ENCODE assay signal across 14 cellular contexts in genomic region chr2:109597283-109597682, GRCh38. TPM values are rescaled to one million over a fixed set of nuclear protein-coding genes. Genes with fewer than 3 reads are reported as not detected.
DNase-seq lines count a peak whose midpoint lies in the region; ATAC-seq and TF ChIP-seq lines count a peak whose summit lies in the region.
"Had no signal": no experiment of that assay in that cellular context is flagged by ENCODE, and none has a peak within 500 bp of the region (broad histone marks: within the 10 kb centered on the region; RNA-seq: fewer than 3 reads in every experiment).

No MANE protein-coding gene starts in this region.

- H3K4me3 ChIP-seq in cardiac muscle cell: no peak overlapping the region
- H3K4me3 ChIP-seq in sigmoid colon: no peak overlapping the region
- H3K4me3 ChIP-seq in right atrium auricular region: no peak overlapping the region
- H3K4me3 ChIP-seq: BLaER1, HAP-1 had no signal

- intact Hi-C loops in cardiac septum (cut with DNase I): no loop called here
- intact Hi-C loops in sigmoid colon (cut with DNase I): no loop called here

- H3K27me3 ChIP-seq in cardiac muscle cell (no peaks in the 10 kb centered on the region), sigmoid colon (no peaks in the 10 kb centered on the region), right atrium auricular region (no peaks in the 10 kb centered on the region)
- H3K27me3 ChIP-seq: BLaER1 had no signal

- TF ChIP-seq EP300 in sigmoid colon (IDR thresholded peaks at IDR 0.05): no peak

- 77 to 84% methylated on average over 3 of the region's 3 CpGs for WGBS in sigmoid colon, 2 donors

- H3K9me3 ChIP-seq in cardiac muscle cell (ENCODE audit: low read depth) (no peaks in the 10 kb centered on the region), sigmoid colon (no peaks in the 10 kb centered on the region), right atrium auricular region (no peaks in the 10 kb centered on the region)
- H3K9me3 ChIP-seq: BLaER1, HAP-1 had no signal

- H3K36me3 ChIP-seq in cardiac muscle cell: peaks cover 1% of the 10 kb centered on the region
- peaks cover 0 to 3% (median under 1%) of the 10 kb centered on the region in 4 donors for H3K36me3 ChIP-seq in sigmoid colon
- H3K36me3 ChIP-seq in right atrium auricular region: no peaks in the 10 kb centered on the region
- H3K36me3 ChIP-seq: BLaER1 had no signal

- ATAC-seq in HG03565 (IDR thresholded peaks at IDR 0.05; ENCODE audit: unreplicated experiment): peak; percentile 57

- DNase-seq in cardiac muscle cell (ENCODE audit: low read depth in 1 of 2, low spot score in 1 of 2) (no peak), cardiac septum (ENCODE audit: low spot score) (no peak), foreskin melanocyte (peak; percentile 71), sigmoid colon (no peak), DMS153 (lab: John Stamatoyannopoulos, UW) (no peak), right atrium auricular region (ENCODE audit: low spot score) (no peak)
- DNase-seq: 8988T; AML-193; CD8-positive, alpha-beta memory T cell; DMS 273 treated with DMSO at 0.1 percent for 48 hours; DMS79 had no signal

- TF ChIP-seq CTCF in cardiac muscle cell (IDR thresholded peaks at IDR 0.05; ENCODE audit: low read depth, low read length): no peak
- no peak for TF ChIP-seq CTCF in sigmoid colon (IDR thresholded peaks at IDR 0.05)
- no peak for TF ChIP-seq CTCF in right atrium auricular region (IDR thresholded peaks at IDR 0.05)

- H3K4me1 ChIP-seq in cardiac muscle cell (ENCODE audit: low read depth) (peaks cover 6% of the 10 kb centered on the region), sigmoid colon (peaks cover 0 to 33% (median 29%) of the 10 kb centered on the region in 4 donors), right atrium auricular region (peaks cover 0 to 8% of the 10 kb centered on the region in 2 donors)
- H3K4me1 ChIP-seq: BLaER1 had no signal

- H3K27ac ChIP-seq in cardiac muscle cell: peak overlapping the region; percentile 26
- no peak overlapping the region for H3K27ac ChIP-seq in sigmoid colon
- no peak overlapping the region for H3K27ac ChIP-seq in right atrium auricular region
- H3K27ac ChIP-seq: BLaER1 had no signal

- no peak for TF ChIP-seq POLR2A in sigmoid colon (IDR thresholded peaks at IDR 0.05)

RNA-seq across cellular contexts. Expression of gene SEPTIN10, which starts 16.5 kb away (rescaled TPM):
- 51.7 and 77.3 TPM in 2 replicates for total RNA-seq in cardiac muscle cell
- polyA plus RNA-seq in cardiac muscle cell: 60.0 and 92.5 TPM in 2 replicates
- total RNA-seq in cardiac septum: 57.4 TPM
- total RNA-seq in sigmoid colon: 100 to 1,000 TPM; 122 to 178 (median 161) TPM
- polyA plus RNA-seq in sigmoid colon: 10 to 100 TPM; 36.1 to 58.3 (median 51.1) TPM
- 10 to 100 TPM; 47.0 to 61.7 TPM for total RNA-seq in right atrium auricular region

RNA-seq across cellular contexts. Expression of gene SOWAHC, which starts 16.9 kb away (rescaled TPM):
- 11.7 and 13.0 TPM in 2 replicates for total RNA-seq in cardiac muscle cell
- polyA plus RNA-seq in cardiac muscle cell: 8.5 and 13.4 TPM in 2 replicates
- 2.4 TPM for total RNA-seq in cardiac septum
- total RNA-seq in sigmoid colon: 10 to 100 TPM; 19.4 to 29.3 (median 23.6) TPM
- polyA plus RNA-seq in sigmoid colon: 10 to 100 TPM; 16.4 to 27.5 (median 18.6) TPM
- total RNA-seq in right atrium auricular region: 1 to 10 TPM; 3.0 to 5.3 TPM
